29 cellular contexts compared by ENCODE assay signal in genomic region chr3:2543247-2543646, GRCh38.
"Had no signal": no experiment of that assay in that cellular context is flagged by ENCODE, and none has a peak within 500 bp of the region (broad histone marks: within the 10 kb centered on the region; RNA-seq: fewer than 3 reads in every experiment).

No MANE protein-coding gene starts in this region.

- H3K4me1 ChIP-seq: adrenal gland, body of pancreas, esophagus muscularis mucosa, pancreas, prostate gland, vagina had no signal

- H3K27me3 ChIP-seq: adrenal gland, body of pancreas, esophagus muscularis mucosa, pancreas, vagina had no signal

- H3K27ac ChIP-seq: adrenal gland, body of pancreas, esophagus muscularis mucosa, pancreas, prostate gland, skin epidermis, thoracic aorta, vagina had no signal

- H3K9me3 ChIP-seq: adrenal gland, body of pancreas, esophagus muscularis mucosa, pancreas, prostate gland, thoracic aorta, vagina had no signal

- H3K4me3 ChIP-seq: adrenal gland, body of pancreas, esophagus muscularis mucosa, pancreas, prostate gland, skin epidermis, thoracic aorta, vagina had no signal

- DNase-seq: activated CD4-positive, alpha-beta memory T cell treated with anti-CD3 and anti-CD28 coated beads for 36 hours; activated CD4-positive, alpha-beta T cell treated with anti-CD3 and anti-CD28 coated beads, Interleukin-2, amount 10 ng/mL, durations not matched to agents 24 days and 14 days; activated CD4-positive, CD25-positive, alpha-beta regulatory T cell treated with anti-CD3 and anti-CD28 coated beads, Interleukin-2, amount 50 U/mL, for 72 hours; activated CD8-positive, alpha-beta memory T cell treated with anti-CD3 and anti-CD28 coated beads, Interleukin-2, amount 50 U/mL, for 4 hours; activated effector memory CD4-positive, alpha-beta T cell treated with anti-CD3 and anti-CD28 coated beads, Interleukin-2, amount 50 U/mL, for 16 hours; activated naive CD4-positive, alpha-beta T cell treated with anti-CD3 and anti-CD28 coated beads for 36 hours; activated naive CD8-positive, alpha-beta T cell treated with anti-CD3 and anti-CD28 coated beads for 36 hours; activated T-cell treated with anti-CD3 and anti-CD28 coated beads, Interleukin-2, amount 50 U/mL, for 1 hour; adrenal gland; aorta; body of pancreas; dermis blood vessel endothelial cell; effector CD4-positive, alpha-beta T cell; foreskin melanocyte; islet precursor cell; left ventricle myocardium superior; naive B cell; nucleus accumbens; pancreas; retina; stimulated activated CD4-positive, alpha-beta T cell treated with anti-CD3 and anti-CD28 coated beads, Interleukin-4, amount 100 ng/mL, for 24 hours; T1000 had no signal

- ATAC-seq: body of pancreas; left ventricle myocardium superior; sciatic nerve; stimulated activated effector memory CD8-positive, alpha-beta T cell treated with anti-CD3 and anti-CD28 coated beads, Interleukin-12 subunit alpha, Interleukin-12 subunit beta, amount 100 ng/mL, for 72 hours had no signal

- H3K36me3 ChIP-seq: adrenal gland, esophagus muscularis mucosa, pancreas, prostate gland, thoracic aorta, vagina had no signal
